In the genomic region with DNA sequence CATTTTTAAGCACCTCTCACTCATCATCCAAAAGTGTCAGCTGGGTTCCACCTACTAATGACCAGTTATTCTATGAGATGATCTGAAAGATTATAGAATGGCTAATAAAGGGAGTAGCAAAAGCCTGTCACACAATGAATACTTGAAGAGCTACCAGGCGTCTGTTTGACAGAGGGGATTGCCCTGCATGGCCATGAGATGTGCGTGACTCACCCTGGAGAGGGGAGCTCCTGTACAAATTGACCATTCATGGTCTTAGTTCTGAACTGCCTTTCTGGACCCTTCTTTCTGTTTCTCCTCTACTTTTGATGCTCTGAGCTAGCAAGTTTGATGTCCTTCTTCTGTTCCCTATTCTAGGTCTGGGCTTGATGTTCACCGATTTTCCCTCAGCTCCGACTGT, we compare ENCODE assay signal across 13 cellular contexts.
DNase-seq lines count a peak whose midpoint lies in the region; ATAC-seq and TF ChIP-seq lines count a peak whose summit lies in the region.
"Had no signal": no experiment of that assay in that cellular context is flagged by ENCODE, and none has a peak within 500 bp of the region (broad histone marks: within the 10 kb centered on the region; RNA-seq: fewer than 3 reads in every experiment).

No MANE protein-coding gene starts in this region.

- H3K27ac ChIP-seq in HCT116 (ENCODE audit: low read depth, low read length): no peak overlapping the region
- no peak overlapping the region for H3K27ac ChIP-seq in aorta (ENCODE audit: low read depth in 1 of 2, low read length in 2 of 2)
- H3K27ac ChIP-seq: gastrocnemius medialis, suprapubic skin had no signal

- H3K4me1 Mint-ChIP-seq in mesothelial cell of epicardium: peaks cover 53% of the 10 kb centered on the region

- peak overlapping the region; percentile 55 for H3K27ac Mint-ChIP-seq in mesothelial cell of epicardium
- H3K27ac Mint-ChIP-seq: brain had no signal

- ATAC-seq in GM18505 (IDR thresholded peaks at IDR 0.05; ENCODE audit: unreplicated experiment) (peak; percentile 41), HCT116 (no peak), left lobe of liver (no peak), aorta (ENCODE audit: low FRiP score) (no peak)
- ATAC-seq: gastrocnemius medialis had no signal

- H3K4me1 ChIP-seq in HCT116 (ENCODE audit: control insufficient read depth in 1 of 2, insufficient read depth in 2 of 2, low read length in 2 of 2) (peaks cover 43 to 64% of the 10 kb centered on the region in 2 experiments), aorta (ENCODE audit: control insufficient read depth in 1 of 2, insufficient read depth in 2 of 2, low read length in 2 of 2) (no peaks in the 10 kb centered on the region)

- no peaks in the 10 kb centered on the region for H3K27me3 Mint-ChIP-seq in mesothelial cell of epicardium (ENCODE audit: low read depth)

- peak overlapping the region; percentile 17 for H3K4me2 ChIP-seq in HCT116 (ENCODE audit: low read length)

- TF ChIP-seq CTCF in HCT116 (IDR thresholded peaks at IDR 0.05 in 2 of 3, conservative IDR thresholded peaks at IDR 0.05 in 1 of 3; ENCODE audit: borderline replicate concordance in 1 of 3, insufficient read depth in 1 of 3, low read depth in 2 of 3, low read length in 2 of 3) (no peak), mesothelial cell of epicardium (IDR thresholded peaks at IDR 0.05; ENCODE audit: unreplicated experiment) (no peak)

- no peak overlapping the region for H3K4me3 ChIP-seq in HCT116 (replicated peaks in 1 of 2; ENCODE audit: low read depth in 1 of 2, low read length in 2 of 2)
- no peak overlapping the region for H3K4me3 ChIP-seq in aorta (ENCODE audit: low read length in 2 of 2)
- H3K4me3 ChIP-seq: gastrocnemius medialis, suprapubic skin had no signal

- no TSS peak for BruUV-seq in HCT116 (replicated peaks; lab: Mats Ljungman, UMichigan)

- H3K27me3 ChIP-seq in HCT116 (ENCODE audit: insufficient read depth, low read length) (no peaks in the 10 kb centered on the region), aorta (ENCODE audit: control insufficient read depth in 1 of 2, insufficient read depth in 2 of 2, low read length in 1 of 2) (no peaks in the 10 kb centered on the region)
- H3K27me3 ChIP-seq: gastrocnemius medialis, suprapubic skin had no signal

- RAD21 ChIA-PET in HCT116 (lab: Charles Lee; ENCODE audit: low non-redundant PET in 1 of 2, low total read pairs in 2 of 2, uncharacterized antibody in 2 of 2, unreplicated experiment in 2 of 2): interaction anchor here (0.7 to 1.4 kb wide), 8 partner anchors 33 to 293 kb away, joined by 3 to 5 read pairs (median 3); no protein-coding TSS in a partner anchor

- peaks cover 8% of the 10 kb centered on the region; the same call in 1 of the 2 replicates for H3K79me2 ChIP-seq in HCT116 (ENCODE audit: insufficient read depth, low read length)

- peak overlapping the region; percentile 12; the same call in 1 of the 2 replicates for H3K9ac ChIP-seq in HCT116 (ENCODE audit: low read length)

- no peak for TF ChIP-seq POLR2A in GM18505 (IDR thresholded peaks at IDR 0.05; ENCODE audit: borderline replicate concordance, extremely low read depth, insufficient read depth, insufficient read length)
- no peak for TF ChIP-seq POLR2A in HCT116 (IDR thresholded peaks at IDR 0.05; ENCODE audit: borderline replicate concordance, extremely low read depth, insufficient read depth, insufficient read length)

- no peak overlapping the region for H3K4me3 Mint-ChIP-seq in mesothelial cell of epicardium
- H3K4me3 Mint-ChIP-seq: brain had no signal

- H2AFZ ChIP-seq in HCT116 (ENCODE audit: low read depth, low read length, poor library complexity, severe bottlenecking): peak overlapping the region; percentile 31

- no peaks in the 10 kb centered on the region for H4K20me1 ChIP-seq in HCT116 (ENCODE audit: insufficient read depth)

- POLR2A ChIA-PET in HCT116 (lab: Charles Lee): interaction anchor here (0.8 to 5.3 kb wide), 5 partner anchors 33 to 288 kb away, joined by 3 to 38 read pairs (median 5); a partner anchor contains a TSS

- intact Hi-C loops in HCT116 (cut with micrococcal nuclease): loop anchor here (10.0 kb wide), 1 partner anchor 428 kb away; a partner anchor contains a TSS
- intact Hi-C loops in aorta (cut with DNase I): loop anchor here (5.0 to 10.0 kb wide), 2 partner anchors 132 to 291 kb away; no protein-coding TSS in a partner anchor

- WGBS in aorta, 2 donors: 83 to 84% methylated on average over 4 of the region's 4 CpGs

- H3K36me3 ChIP-seq in HCT116 (ENCODE audit: control insufficient read depth in 1 of 2, insufficient read depth in 2 of 2, low read length in 2 of 2) (no peaks in the 10 kb centered on the region), aorta (ENCODE audit: control insufficient read depth in 1 of 2, insufficient read depth in 2 of 2, low read length in 1 of 2) (no peaks in the 10 kb centered on the region)
- H3K36me3 ChIP-seq: gastrocnemius medialis, suprapubic skin had no signal

- no peaks in the 10 kb centered on the region for H3K9me3 Mint-ChIP-seq in mesothelial cell of epicardium

- CTCF ChIA-PET in HCT116 (lab: Charles Lee): interaction anchor here (1.2 to 8.7 kb wide), 6 partner anchors 11 to 308 kb away, joined by 4 to 338 read pairs (median 100); a partner anchor contains a TSS

- DNase-seq in HCT116 (ENCODE audit: low read depth, low spot score) (no peak), NCI-H748 treated with DMSO at 0.1 percent for 48 hours (lab: John Stamatoyannopoulos, UW) (peak; percentile 52), mesothelial cell of epicardium (ENCODE audit: low spot score in 2 of 2, unreplicated experiment in 2 of 2) (no peak), left lobe of liver (ENCODE audit: low spot score) (no peak), anterior cingulate cortex (lab: John Stamatoyannopoulos, UW) (no peak), aorta (no peak), cerebellar nuclear complex (lab: John Stamatoyannopoulos, UW) (no peak)
- DNase-seq: DMS79 treated with DMSO at 0.1 percent for 48 hours, gastrocnemius medialis, NCI-H226 had no signal

- H3K9me3 ChIP-seq in HCT116 (ENCODE audit: control insufficient read depth in 1 of 2, insufficient read depth in 1 of 2, low read depth in 1 of 2, low read length in 2 of 2) (no peaks in the 10 kb centered on the region), aorta (ENCODE audit: control insufficient read depth, low read length) (no peaks in the 10 kb centered on the region)
- H3K9me3 ChIP-seq: gastrocnemius medialis, suprapubic skin had no signal

- no peak for TF ChIP-seq RAD21 in HCT116 (IDR thresholded peaks at IDR 0.05; ENCODE audit: low read depth)

- H3K9me2 ChIP-seq in HCT116 (ENCODE audit: insufficient read depth): no peaks in the 10 kb centered on the region

- H3K36me3 Mint-ChIP-seq in mesothelial cell of epicardium: no peaks in the 10 kb centered on the region
- H3K36me3 Mint-ChIP-seq: brain had no signal

TF ChIP-seq in HCT116, 20 proteins besides CTCF, POLR2A, EP300 and RAD21 (continues in another document):
- TF ChIP-seq ELF1 (IDR thresholded peaks at IDR 0.05; ENCODE audit: borderline replicate concordance, low read depth) (no peak), JUND (IDR thresholded peaks at IDR 0.05) (no peak), SRF (IDR thresholded peaks at IDR 0.05; ENCODE audit: low read depth) (no peak), EZH2phosphoT487 (IDR thresholded peaks at IDR 0.05; ENCODE audit: borderline replicate concordance) (no peak), SP1 (IDR thresholded peaks at IDR 0.05; ENCODE audit: low read depth) (no peak), EGR1 (IDR thresholded peaks at IDR 0.05; ENCODE audit: low read depth) (no peak), POLR2AphosphoS5 (IDR thresholded peaks at IDR 0.05; ENCODE audit: low read depth, low read length) (no peak), TCF7L2 (IDR thresholded peaks at IDR 0.05; ENCODE audit: borderline replicate concordance, extremely low read depth, insufficient read depth, insufficient read length) (no peak)
- TF ChIP-seq, protein P1, sequence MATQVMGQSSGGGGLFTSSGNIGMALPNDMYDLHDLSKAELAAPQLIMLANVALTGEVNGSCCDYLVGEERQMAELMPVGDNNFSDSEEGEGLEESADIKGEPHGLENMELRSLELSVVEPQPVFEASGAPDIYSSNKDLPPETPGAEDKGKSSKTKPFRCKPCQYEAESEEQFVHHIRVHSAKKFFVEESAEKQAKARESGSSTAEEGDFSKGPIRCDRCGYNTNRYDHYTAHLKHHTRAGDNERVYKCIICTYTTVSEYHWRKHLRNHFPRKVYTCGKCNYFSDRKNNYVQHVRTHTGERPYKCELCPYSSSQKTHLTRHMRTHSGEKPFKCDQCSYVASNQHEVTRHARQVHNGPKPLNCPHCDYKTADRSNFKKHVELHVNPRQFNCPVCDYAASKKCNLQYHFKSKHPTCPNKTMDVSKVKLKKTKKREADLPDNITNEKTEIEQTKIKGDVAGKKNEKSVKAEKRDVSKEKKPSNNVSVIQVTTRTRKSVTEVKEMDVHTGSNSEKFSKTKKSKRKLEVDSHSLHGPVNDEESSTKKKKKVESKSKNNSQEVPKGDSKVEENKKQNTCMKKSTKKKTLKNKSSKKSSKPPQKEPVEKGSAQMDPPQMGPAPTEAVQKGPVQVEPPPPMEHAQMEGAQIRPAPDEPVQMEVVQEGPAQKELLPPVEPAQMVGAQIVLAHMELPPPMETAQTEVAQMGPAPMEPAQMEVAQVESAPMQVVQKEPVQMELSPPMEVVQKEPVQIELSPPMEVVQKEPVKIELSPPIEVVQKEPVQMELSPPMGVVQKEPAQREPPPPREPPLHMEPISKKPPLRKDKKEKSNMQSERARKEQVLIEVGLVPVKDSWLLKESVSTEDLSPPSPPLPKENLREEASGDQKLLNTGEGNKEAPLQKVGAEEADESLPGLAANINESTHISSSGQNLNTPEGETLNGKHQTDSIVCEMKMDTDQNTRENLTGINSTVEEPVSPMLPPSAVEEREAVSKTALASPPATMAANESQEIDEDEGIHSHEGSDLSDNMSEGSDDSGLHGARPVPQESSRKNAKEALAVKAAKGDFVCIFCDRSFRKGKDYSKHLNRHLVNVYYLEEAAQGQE (IDR thresholded peaks at IDR 0.05; ENCODE audit: low read depth): no peak
- TF ChIP-seq, protein P2, sequence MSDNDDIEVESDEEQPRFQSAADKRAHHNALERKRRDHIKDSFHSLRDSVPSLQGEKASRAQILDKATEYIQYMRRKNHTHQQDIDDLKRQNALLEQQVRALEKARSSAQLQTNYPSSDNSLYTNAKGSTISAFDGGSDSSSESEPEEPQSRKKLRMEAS (IDR thresholded peaks at IDR 0.05): no peak
